Comparison of ENCODE assay signal across 16 cellular contexts in the genomic region with DNA sequence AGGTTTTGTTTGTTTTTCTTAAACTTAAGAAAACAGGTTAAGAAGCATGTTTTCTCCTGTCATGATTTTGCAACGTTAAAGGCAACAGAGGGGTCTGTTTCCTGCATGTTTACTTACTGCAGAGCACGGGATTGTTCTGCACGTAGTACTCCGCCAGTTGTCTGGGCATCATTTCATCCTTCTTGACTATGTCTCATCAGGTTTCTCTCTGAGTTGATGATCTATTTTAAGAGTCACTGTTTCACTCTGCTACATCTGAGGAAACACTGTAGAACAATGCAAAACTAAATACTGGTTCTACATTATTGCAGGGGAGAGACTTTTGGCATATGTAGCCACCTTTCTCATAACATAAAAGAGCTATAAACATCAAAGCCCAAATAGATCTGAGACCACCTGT.
DNase-seq lines count a peak whose midpoint lies in the region; ATAC-seq, FAIRE-seq and TF ChIP-seq lines count a peak whose summit lies in the region.
"Had no signal": no experiment of that assay in that cellular context is flagged by ENCODE, and none has a peak within 500 bp of the region (broad histone marks: within the 10 kb centered on the region; RNA-seq: fewer than 3 reads in every experiment).

No MANE protein-coding gene starts in this region.

- no peaks in the 10 kb centered on the region for H4K20me1 ChIP-seq in GM12878 (ENCODE audit: control insufficient read depth, insufficient read depth)

- no peak for TF ChIP-seq POLR2A in GM12878 (IDR thresholded peaks at IDR 0.05; ENCODE audit: low read depth, low read length)
- TF ChIP-seq POLR2A in suprapubic skin (IDR thresholded peaks at IDR 0.05), result no peak

- H3K4me2 ChIP-seq in GM12878 (ENCODE audit: control insufficient read depth, insufficient read depth), result peak overlapping the region; percentile 57; the same call in 1 of the 2 replicates

- POLR2A ChIA-PET in GM12878 (lab: Charles Lee), result interaction anchor here (1.1 kb wide), 1 partner anchor 77 kb away, joined by 3 read pairs; no protein-coding TSS in a partner anchor

- no peak overlapping the region for H3K4me3 ChIP-seq in GM12878
- no peak overlapping the region for H3K4me3 ChIP-seq in suprapubic skin
- H3K4me3 ChIP-seq: lower lobe of right lung had no signal

- ATAC-seq in GM18519 (IDR thresholded peaks at IDR 0.05; ENCODE audit: low FRiP score, unreplicated experiment) (peak; percentile 90), GM21360 (IDR thresholded peaks at IDR 0.05; ENCODE audit: unreplicated experiment) (peak; percentile 86), HG03095 (IDR thresholded peaks at IDR 0.05; ENCODE audit: unreplicated experiment) (peak; percentile 79), GM12878 (peak; percentile 84), GM18517 (IDR thresholded peaks at IDR 0.05; ENCODE audit: unreplicated experiment) (no peak)
- ATAC-seq: lower lobe of right lung had no signal

- H3K79me2 ChIP-seq in GM12878 (ENCODE audit: control insufficient read depth, insufficient read depth, low read length), result no peaks in the 10 kb centered on the region

- in situ Hi-C loops in GM12878 (cut with MboI), result no loop called here

- H3K36me3 ChIP-seq in GM12878 (ENCODE audit: control insufficient read depth in 2 of 2, insufficient read depth in 2 of 2, low read length in 1 of 2), result no peaks in the 10 kb centered on the region
- H3K36me3 ChIP-seq in suprapubic skin, result no peaks in the 10 kb centered on the region
- H3K36me3 ChIP-seq: lower lobe of right lung had no signal

- CTCF ChIA-PET in GM12878 (lab: Yijun Ruan, JAX), result interaction anchor here (1.1 to 1.7 kb wide), 3 partner anchors 50 to 76 kb away, joined by 3 read pairs; no protein-coding TSS in a partner anchor

- H3K4me1 ChIP-seq in GM12878 (ENCODE audit: control insufficient read depth, insufficient read depth, low read length) (peaks cover 7% of the 10 kb centered on the region), suprapubic skin (no peaks in the 10 kb centered on the region)
- H3K4me1 ChIP-seq: Caco-2, lower lobe of right lung had no signal

- H3K27me3 ChIP-seq in GM12878 (replicated peaks in 1 of 2; ENCODE audit: control insufficient read depth in 2 of 2, insufficient read depth in 2 of 2, low read length in 1 of 2) (no peaks in the 10 kb centered on the region; a peak in 1 of 4 replicates), suprapubic skin (no peaks in the 10 kb centered on the region)

- WGBS in GM12878 (ENCODE audit: insufficient coverage, insufficient replicate concordance, low lambda C conversion rate, missing lambda C conversion rate), result 2% methylated on average over 4 of the region's 4 CpGs
- 75% methylated on average over 4 of the region's 4 CpGs for WGBS in suprapubic skin

- no peak for TF ChIP-seq RAD21 in GM12878 (IDR thresholded peaks at IDR 0.05; ENCODE audit: insufficient read depth, low read depth, low read length)

- H2AFZ ChIP-seq in GM12878 (ENCODE audit: control insufficient read depth, low read depth, low read length), result no peak overlapping the region

- TF ChIP-seq EP300 in GM12878 (IDR thresholded peaks at IDR 0.05; ENCODE audit: borderline replicate concordance in 1 of 2, control insufficient read depth in 1 of 2, low read depth in 2 of 2, low read length in 2 of 2) (no peak), suprapubic skin (IDR thresholded peaks at IDR 0.05) (no peak)

- intact Hi-C loops in GM12878 (cut with micrococcal nuclease; ENCODE audit: unreplicated experiment), result no loop called here

- DNase-seq in GM12878 (ENCODE audit: low read depth, low spot score) (no peak), suprapubic skin (ENCODE audit: low spot score in 2 of 2) (no peak), superior temporal gyrus (ENCODE audit: extremely low spot score) (no peak)
- DNase-seq: activated effector memory CD4-positive, alpha-beta T cell treated with anti-CD3 and anti-CD28 coated beads, Interleukin-2, amount 50 U/mL, for 16 hours; Caco-2; lower lobe of right lung; NCI-H1105 treated with DMSO at 0.1 percent for 48 hours; NCI-H526; SHP77 treated with DMSO at 0.1 percent for 48 hours; stimulated activated naive CD4-positive, alpha-beta T cell had no signal

- FAIRE-seq in GM12878 (lab: Jason Lieb, UNC), result no peak
- FAIRE-seq: H54, HTR-8/SVneo had no signal

- BruUV-seq in GM12878 (replicated peaks; lab: Mats Ljungman, UMichigan), result no TSS peak

- TF ChIP-seq CTCF in GM12878 (IDR thresholded peaks at IDR 0.05 in 2 of 3, conservative IDR thresholded peaks at IDR 0.05 in 1 of 3; ENCODE audit: control insufficient read depth in 2 of 3, extremely low read depth in 1 of 3, insufficient read depth in 1 of 3, low read depth in 3 of 3, low read length in 3 of 3), result no peak
- no peak for TF ChIP-seq CTCF in suprapubic skin (IDR thresholded peaks at IDR 0.05)

- SMC1A ChIA-PET in GM12878 (lab: Charles Lee; ENCODE audit: uncharacterized antibody, unreplicated experiment), result interaction anchor here (1.0 kb wide), 2 partner anchors 13 to 74 kb away, joined by 3 read pairs; no protein-coding TSS in a partner anchor

- H3K27ac ChIP-seq in GM12878 (ENCODE audit: control insufficient read depth, insufficient read depth) (no peak overlapping the region), suprapubic skin (no peak overlapping the region)
- H3K27ac ChIP-seq: lower lobe of right lung had no signal

- H3K9me3 ChIP-seq in GM12878 (replicated peaks; ENCODE audit: control insufficient read depth, insufficient read depth, low read length), result no peaks in the 10 kb centered on the region
- no peaks in the 10 kb centered on the region for H3K9me3 ChIP-seq in suprapubic skin
- H3K9me3 ChIP-seq: Caco-2, lower lobe of right lung had no signal

- no peak overlapping the region for H3K9ac ChIP-seq in GM12878 (ENCODE audit: control insufficient read depth, insufficient read depth, low read length)

- RAD21 ChIA-PET in GM12878 (lab: Charles Lee; ENCODE audit: unreplicated experiment), result interaction anchor here (0.8 to 1.7 kb wide), 3 partner anchors 65 to 115 kb away, joined by 3 to 5 read pairs (median 3); no protein-coding TSS in a partner anchor

TF ChIP-seq in GM12878, 131 proteins besides CTCF, POLR2A, EP300 and RAD21 (continues in another document):
- peak; percentile 67; the same call in 1 of the 2 replicates for TF ChIP-seq MEF2A (IDR thresholded peaks at IDR 0.05; ENCODE audit: insufficient read depth, low read depth, low read length)
- no peak for TF ChIP-seq CEBPB (IDR thresholded peaks at IDR 0.05; ENCODE audit: borderline replicate concordance in 1 of 2, low read depth in 2 of 2, low read length in 2 of 2)
- no peak for TF ChIP-seq WRNIP1 (IDR thresholded peaks at IDR 0.05; ENCODE audit: borderline replicate concordance, low read depth, low read length)
- TF ChIP-seq ZZZ3 (IDR thresholded peaks at IDR 0.05; ENCODE audit: control insufficient read depth, insufficient read length, low read depth), result no peak
- TF ChIP-seq, protein P1, sequence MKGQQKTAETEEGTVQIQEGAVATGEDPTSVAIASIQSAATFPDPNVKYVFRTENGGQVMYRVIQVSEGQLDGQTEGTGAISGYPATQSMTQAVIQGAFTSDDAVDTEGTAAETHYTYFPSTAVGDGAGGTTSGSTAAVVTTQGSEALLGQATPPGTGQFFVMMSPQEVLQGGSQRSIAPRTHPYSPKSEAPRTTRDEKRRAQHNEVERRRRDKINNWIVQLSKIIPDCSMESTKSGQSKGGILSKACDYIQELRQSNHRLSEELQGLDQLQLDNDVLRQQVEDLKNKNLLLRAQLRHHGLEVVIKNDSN (IDR thresholded peaks at IDR 0.05; ENCODE audit: borderline replicate concordance, extremely low read length, insufficient read depth, low read depth, low read length), result no peak
- TF ChIP-seq, protein P2, sequence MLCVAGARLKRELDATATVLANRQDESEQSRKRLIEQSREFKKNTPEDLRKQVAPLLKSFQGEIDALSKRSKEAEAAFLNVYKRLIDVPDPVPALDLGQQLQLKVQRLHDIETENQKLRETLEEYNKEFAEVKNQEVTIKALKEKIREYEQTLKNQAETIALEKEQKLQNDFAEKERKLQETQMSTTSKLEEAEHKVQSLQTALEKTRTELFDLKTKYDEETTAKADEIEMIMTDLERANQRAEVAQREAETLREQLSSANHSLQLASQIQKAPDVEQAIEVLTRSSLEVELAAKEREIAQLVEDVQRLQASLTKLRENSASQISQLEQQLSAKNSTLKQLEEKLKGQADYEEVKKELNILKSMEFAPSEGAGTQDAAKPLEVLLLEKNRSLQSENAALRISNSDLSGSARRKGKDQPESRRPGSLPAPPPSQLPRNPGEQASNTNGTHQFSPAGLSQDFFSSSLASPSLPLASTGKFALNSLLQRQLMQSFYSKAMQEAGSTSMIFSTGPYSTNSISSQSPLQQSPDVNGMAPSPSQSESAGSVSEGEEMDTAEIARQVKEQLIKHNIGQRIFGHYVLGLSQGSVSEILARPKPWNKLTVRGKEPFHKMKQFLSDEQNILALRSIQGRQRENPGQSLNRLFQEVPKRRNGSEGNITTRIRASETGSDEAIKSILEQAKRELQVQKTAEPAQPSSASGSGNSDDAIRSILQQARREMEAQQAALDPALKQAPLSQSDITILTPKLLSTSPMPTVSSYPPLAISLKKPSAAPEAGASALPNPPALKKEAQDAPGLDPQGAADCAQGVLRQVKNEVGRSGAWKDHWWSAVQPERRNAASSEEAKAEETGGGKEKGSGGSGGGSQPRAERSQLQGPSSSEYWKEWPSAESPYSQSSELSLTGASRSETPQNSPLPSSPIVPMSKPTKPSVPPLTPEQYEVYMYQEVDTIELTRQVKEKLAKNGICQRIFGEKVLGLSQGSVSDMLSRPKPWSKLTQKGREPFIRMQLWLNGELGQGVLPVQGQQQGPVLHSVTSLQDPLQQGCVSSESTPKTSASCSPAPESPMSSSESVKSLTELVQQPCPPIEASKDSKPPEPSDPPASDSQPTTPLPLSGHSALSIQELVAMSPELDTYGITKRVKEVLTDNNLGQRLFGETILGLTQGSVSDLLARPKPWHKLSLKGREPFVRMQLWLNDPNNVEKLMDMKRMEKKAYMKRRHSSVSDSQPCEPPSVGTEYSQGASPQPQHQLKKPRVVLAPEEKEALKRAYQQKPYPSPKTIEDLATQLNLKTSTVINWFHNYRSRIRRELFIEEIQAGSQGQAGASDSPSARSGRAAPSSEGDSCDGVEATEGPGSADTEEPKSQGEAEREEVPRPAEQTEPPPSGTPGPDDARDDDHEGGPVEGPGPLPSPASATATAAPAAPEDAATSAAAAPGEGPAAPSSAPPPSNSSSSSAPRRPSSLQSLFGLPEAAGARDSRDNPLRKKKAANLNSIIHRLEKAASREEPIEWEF (IDR thresholded peaks at IDR 0.05; ENCODE audit: insufficient replicate concordance, low read depth, low read length), result no peak
- no peak for TF ChIP-seq HDGF (IDR thresholded peaks at IDR 0.05)
- TF ChIP-seq ZSCAN29 (IDR thresholded peaks at IDR 0.05), result no peak
- TF ChIP-seq SIN3A (IDR thresholded peaks at IDR 0.05; ENCODE audit: low read depth, low read length), result no peak
- no peak for TF ChIP-seq SUPT20H (IDR thresholded peaks at IDR 0.05; ENCODE audit: borderline replicate concordance, control insufficient read depth, low read depth, low read length)
